6 cellular contexts compared by ENCODE assay signal in genomic region chr1:172203902-172204301, GRCh38.
"Had no signal": no experiment of that assay in that cellular context is flagged by ENCODE, and none has a peak within 500 bp of the region (broad histone marks: within the 10 kb centered on the region; RNA-seq: fewer than 3 reads in every experiment).

No MANE protein-coding gene starts in this region.

- H2AFZ ChIP-seq: GM23248 had no signal

- DNase-seq: GM23248, GOT3, H7, KG1 had no signal

- H3K4me3 ChIP-seq: GM23248, K562 had no signal

- FAIRE-seq: HTR-8/SVneo, K562 had no signal

- H3K9ac ChIP-seq: GM23248 had no signal

- ATAC-seq: K562 had no signal

- H3K27ac ChIP-seq: GM23248 had no signal
